In genomic region chr1:69016468-69016867, GRCh38 we compare ENCODE assay signal across 19 cellular contexts.
DNase-seq lines count a peak whose midpoint lies in the region; ATAC-seq and TF ChIP-seq lines count a peak whose summit lies in the region.
"Had no signal": no experiment of that assay in that cellular context is flagged by ENCODE, and none has a peak within 500 bp of the region (broad histone marks: within the 10 kb centered on the region; RNA-seq: fewer than 3 reads in every experiment).

No MANE protein-coding gene starts in this region.

- no peak for TF ChIP-seq EP300 in upper lobe of left lung (IDR thresholded peaks at IDR 0.05)

- peak; percentile 1; the same call in 1 of the 2 replicates for TF ChIP-seq CTCF in AG09319 (IDR thresholded peaks at IDR 0.05; ENCODE audit: low read depth, low read length)
- TF ChIP-seq CTCF in HCT116 (IDR thresholded peaks at IDR 0.05 in 2 of 3, conservative IDR thresholded peaks at IDR 0.05 in 1 of 3; ENCODE audit: borderline replicate concordance in 1 of 3, insufficient read depth in 1 of 3, low read depth in 2 of 3, low read length in 2 of 3) = peak in 2 of 3 experiments; percentile 14 to 44; a peak in 3 of 6 replicates
- TF ChIP-seq CTCF in foreskin keratinocyte (conservative IDR thresholded peaks at IDR 0.05) = peak; percentile 47
- TF ChIP-seq CTCF in upper lobe of left lung (IDR thresholded peaks at IDR 0.05) = no peak

- DNase-seq in AG09319 (ENCODE audit: extremely low read depth, low read depth) (no peak), HCT116 (ENCODE audit: low read depth, low spot score) (no peak), OCI-M1 (lab: John Stamatoyannopoulos, UW) (peak; percentile 16), foreskin keratinocyte (no peak), upper lobe of left lung (no peak), NCI-H2029 treated with DMSO at 0.1 percent for 48 hours (lab: John Stamatoyannopoulos, UW) (no peak)
- DNase-seq: BE2C; CD8-positive, alpha-beta T cell; H7; MG63; NCI-H187 treated with DMSO at 0.1 percent for 48 hours; NCI-H524 treated with DMSO at 0.1 percent for 48 hours; NK-92 treated with Interleukin-12 subunit alpha and Interleukin-12 subunit beta, amount 100 ng/mL, for 24 hours; Right ventricle myocardium superior had no signal

- TF ChIP-seq POLR2A in HCT116 (IDR thresholded peaks at IDR 0.05; ENCODE audit: borderline replicate concordance, extremely low read depth, insufficient read depth, insufficient read length) = no peak
- TF ChIP-seq POLR2A in upper lobe of left lung (IDR thresholded peaks at IDR 0.05) = no peak

- no peaks in the 10 kb centered on the region for H3K4me1 ChIP-seq in HCT116 (ENCODE audit: control insufficient read depth in 1 of 2, insufficient read depth in 2 of 2, low read length in 2 of 2)
- H3K4me1 ChIP-seq in foreskin keratinocyte = no peaks in the 10 kb centered on the region
- no peaks in the 10 kb centered on the region for H3K4me1 ChIP-seq in upper lobe of left lung
- H3K4me1 ChIP-seq: BE2C had no signal

- no TSS peak for BruUV-seq in HCT116 (replicated peaks; lab: Mats Ljungman, UMichigan)

- H3K27ac ChIP-seq in HCT116 (ENCODE audit: low read depth, low read length) (no peak overlapping the region), foreskin keratinocyte (no peak overlapping the region), upper lobe of left lung (no peak overlapping the region)
- H3K27ac ChIP-seq: HL-60 had no signal

- no peak overlapping the region for H2AFZ ChIP-seq in HCT116 (ENCODE audit: low read depth, low read length, poor library complexity, severe bottlenecking)

- H3K4me2 ChIP-seq in HCT116 (ENCODE audit: low read length) = no peak overlapping the region

- no peaks in the 10 kb centered on the region for H4K20me1 ChIP-seq in HCT116 (ENCODE audit: insufficient read depth)

- CTCF ChIA-PET in HCT116 (lab: Charles Lee) = interaction anchor here (0.6 to 1.3 kb wide), 2 partner anchors 38 to 196 kb away, joined by 4 to 6 read pairs; no protein-coding TSS in a partner anchor

- H3K36me3 ChIP-seq in HCT116 (ENCODE audit: control insufficient read depth in 1 of 2, insufficient read depth in 2 of 2, low read length in 2 of 2) (no peaks in the 10 kb centered on the region), upper lobe of left lung (no peaks in the 10 kb centered on the region)
- H3K36me3 ChIP-seq: BE2C, MG63 had no signal

- RAD21 ChIA-PET in HCT116 (lab: Charles Lee; ENCODE audit: low non-redundant PET in 1 of 2, low total read pairs in 2 of 2, uncharacterized antibody in 2 of 2, unreplicated experiment in 2 of 2) = interaction anchor here in 1 of 2 experiments (0.6 kb wide), 1 partner anchor 1165 kb away, joined by 3 read pairs; no protein-coding TSS in a partner anchor

- POLR2A ChIA-PET in HCT116 (lab: Charles Lee) = no interaction called here

- intact Hi-C loops in HCT116 (cut with micrococcal nuclease) = loop anchor here (10.0 kb wide), 1 partner anchor 422 kb away; no protein-coding TSS in a partner anchor

- no peaks in the 10 kb centered on the region for H3K79me2 ChIP-seq in HCT116 (ENCODE audit: insufficient read depth, low read length)

- no peaks in the 10 kb centered on the region for H3K9me2 ChIP-seq in HCT116 (ENCODE audit: insufficient read depth)

- H3K27me3 ChIP-seq in HCT116 (ENCODE audit: insufficient read depth, low read length) (no peaks in the 10 kb centered on the region), foreskin keratinocyte (no peaks in the 10 kb centered on the region), upper lobe of left lung (no peaks in the 10 kb centered on the region)
- H3K27me3 ChIP-seq: BE2C, MG63 had no signal

- H3K9me3 ChIP-seq in HCT116 (ENCODE audit: control insufficient read depth in 1 of 2, insufficient read depth in 1 of 2, low read depth in 1 of 2, low read length in 2 of 2) (no peaks in the 10 kb centered on the region), upper lobe of left lung (peaks cover 0 to 4% (median 0%) of the 10 kb centered on the region in 4 donors)
- H3K9me3 ChIP-seq: BE2C, MG63 had no signal

- peak; percentile 27; the same call in 1 of the 2 replicates for TF ChIP-seq RAD21 in HCT116 (IDR thresholded peaks at IDR 0.05; ENCODE audit: low read depth)

- H3K4me3 ChIP-seq in HCT116 (replicated peaks in 1 of 2; ENCODE audit: low read depth in 1 of 2, low read length in 2 of 2) (no peak overlapping the region), upper lobe of left lung (no peak overlapping the region)
- H3K4me3 ChIP-seq: GM12878, K562, MG63 had no signal

- no peak overlapping the region for H3K9ac ChIP-seq in HCT116 (ENCODE audit: low read length)

- ATAC-seq in HCT116 = no peak
- no peak for ATAC-seq in foreskin keratinocyte
- ATAC-seq in HG03135 (IDR thresholded peaks at IDR 0.05; ENCODE audit: unreplicated experiment) = no peak
- no peak for ATAC-seq in upper lobe of left lung (ENCODE audit: low FRiP score in 2 of 2)
- ATAC-seq: CD8-positive, alpha-beta T cell; GM12878; K562; Panc1 had no signal

TF ChIP-seq in HCT116, 20 proteins besides CTCF, POLR2A, EP300 and RAD21:
- no peak for TF ChIP-seq SP1 (IDR thresholded peaks at IDR 0.05; ENCODE audit: low read depth)
- no peak for TF ChIP-seq EZH2phosphoT487 (IDR thresholded peaks at IDR 0.05; ENCODE audit: borderline replicate concordance)
- TF ChIP-seq YY1 (IDR thresholded peaks at IDR 0.05; ENCODE audit: extremely low read depth, insufficient replicate concordance, low read depth, low read length) = no peak
- no peak for TF ChIP-seq TCF7L2 (IDR thresholded peaks at IDR 0.05; ENCODE audit: borderline replicate concordance, extremely low read depth, insufficient read depth, insufficient read length)
- TF ChIP-seq ZFX (IDR thresholded peaks at IDR 0.05) = no peak

Comparison
In these comparisons a context has a peak if more than half of its experiments do, and no peak if none do; other contexts are left out.
1. CTCF ChIP-seq: peak in AG09319 (single experiment), HCT116 (2 of 3) and foreskin keratinocyte (single experiment); none in upper lobe of left lung (0 of 6).